Comparison of ENCODE assay signal across 13 cellular contexts in genomic region chr14:76950043-76951020, GRCh38.
DNase-seq lines count a peak whose midpoint lies in the region; ATAC-seq, FAIRE-seq and TF ChIP-seq lines count a peak whose summit lies in the region.
"Had no signal": no experiment of that assay in that cellular context is flagged by ENCODE, and none has a peak within 500 bp of the region (broad histone marks: within the 10 kb centered on the region; RNA-seq: fewer than 3 reads in every experiment).

No MANE protein-coding gene starts in this region.

- H3K9me3 ChIP-seq in breast epithelium, result no peaks in the 10 kb centered on the region
- no peaks in the 10 kb centered on the region for H3K9me3 ChIP-seq in mesenchymal stem cell (ENCODE audit: control insufficient read depth, low read length)
- H3K9me3 ChIP-seq in upper lobe of left lung, result no peaks in the 10 kb centered on the region

- no peak overlapping the region for H3K4me2 ChIP-seq in mesenchymal stem cell (ENCODE audit: low read length, poor library complexity, severe bottlenecking)

- no peak overlapping the region for H3K4me3 ChIP-seq in breast epithelium
- H3K4me3 ChIP-seq in mesenchymal stem cell (ENCODE audit: insufficient read depth in 1 of 2, low read depth in 1 of 2, low read length in 2 of 2), result no peak overlapping the region
- no peak overlapping the region for H3K4me3 ChIP-seq in upper lobe of left lung

- ATAC-seq in upper lobe of left lung (ENCODE audit: low FRiP score in 2 of 2), result no peak
- no peak for ATAC-seq in stimulated activated naive CD8-positive, alpha-beta T cell treated with anti-CD3 and anti-CD28 coated beads, Interleukin-15, Interleukin-2, amounts not matched to agents 100 U/mL and 50 U/mL, for 24 hours

- no peaks in the 10 kb centered on the region for H3K9me3 Mint-ChIP-seq in MCF 10A (ENCODE audit: unreplicated experiment)
- H3K9me3 Mint-ChIP-seq: central memory CD8-positive, alpha-beta T cell; immature natural killer cell had no signal

- H3K9ac ChIP-seq in mesenchymal stem cell (ENCODE audit: low read length), result no peak overlapping the region

- TF ChIP-seq CTCF in breast epithelium (IDR thresholded peaks at IDR 0.05), result no peak
- TF ChIP-seq CTCF in MCF 10A (IDR thresholded peaks at IDR 0.05; ENCODE audit: unreplicated experiment), result no peak
- peak in 1 of 6 experiments; percentile 4 for TF ChIP-seq CTCF in upper lobe of left lung (IDR thresholded peaks at IDR 0.05)

- H3K27ac Mint-ChIP-seq in MCF 10A (ENCODE audit: low read depth, unreplicated experiment), result no peak overlapping the region

- peak overlapping the region; percentile 91 for H2BK15ac ChIP-seq in mesenchymal stem cell (ENCODE audit: low read depth, poor library complexity, severe bottlenecking)

- no TSS peak for BruUV-seq in MCF 10A (replicated peaks; lab: Mats Ljungman, UMichigan)

- peak overlapping the region in 1 of 2 experiments; percentile 48 for H3K23ac ChIP-seq in mesenchymal stem cell (ENCODE audit: low read length in 2 of 2)

- H3K18ac ChIP-seq in mesenchymal stem cell (ENCODE audit: low read depth in 1 of 2, low read length in 2 of 2), result peak overlapping the region; percentile 63 to 99

- H2BK120ac ChIP-seq in mesenchymal stem cell (ENCODE audit: low read depth, low read length), result peak overlapping the region; percentile 44

- peak overlapping the region; percentile 84 to 93 for H3K4ac ChIP-seq in mesenchymal stem cell (ENCODE audit: low read depth in 1 of 2, low read length in 2 of 2)

- H4K8ac ChIP-seq in mesenchymal stem cell (ENCODE audit: low read length), result peak overlapping the region; percentile 86

- H3K27ac ChIP-seq in breast epithelium (peak overlapping the region; percentile 75 to 79), mesenchymal stem cell (ENCODE audit: low read length, poor library complexity, severe bottlenecking) (peak overlapping the region; percentile 73), upper lobe of left lung (peak overlapping the region; percentile 40 to 75 (median 62))

- no peaks in the 10 kb centered on the region for H3K27me3 Mint-ChIP-seq in MCF 10A (ENCODE audit: insufficient read depth, unreplicated experiment)
- H3K27me3 Mint-ChIP-seq: central memory CD8-positive, alpha-beta T cell had no signal

- WGBS in mesenchymal stem cell, result 78% methylated on average over 14 of the region's 14 CpGs
- 58 to 60% methylated on average over 11 to 14 of the region's 14 CpGs for WGBS in upper lobe of left lung, 2 donors

- peaks cover 45% of the 10 kb centered on the region for H3K4me1 Mint-ChIP-seq in MCF 10A (ENCODE audit: insufficient read depth, unreplicated experiment)

- TF ChIP-seq POLR2A in breast epithelium (IDR thresholded peaks at IDR 0.05) (no peak), upper lobe of left lung (IDR thresholded peaks at IDR 0.05) (no peak)

- peak overlapping the region; percentile 77 for H4K91ac ChIP-seq in mesenchymal stem cell (ENCODE audit: low read length)

- POLR2A ChIA-PET in MCF 10A (lab: Yijun Ruan, JAX), result interaction anchor here (3.9 kb wide), 1 partner anchor 31 kb away, joined by 35 read pairs; no protein-coding TSS in a partner anchor

- no peak for FAIRE-seq in frontal cortex (lab: Jason Lieb, UNC)
- FAIRE-seq: GM18507 had no signal

- H2AFZ ChIP-seq in mesenchymal stem cell (ENCODE audit: low read depth, low read length), result no peak overlapping the region

- peak overlapping the region; percentile 63 for H2BK5ac ChIP-seq in mesenchymal stem cell (ENCODE audit: low read depth, low read length, poor library complexity, severe bottlenecking)

- no peak for TF ChIP-seq EP300 in upper lobe of left lung (IDR thresholded peaks at IDR 0.05)

- H3K36me3 Mint-ChIP-seq in MCF 10A (ENCODE audit: insufficient read depth, unreplicated experiment), result no peaks in the 10 kb centered on the region
- H3K36me3 Mint-ChIP-seq: immature natural killer cell had no signal

- peak overlapping the region; percentile 98 to 100 for H2BK12ac ChIP-seq in mesenchymal stem cell (ENCODE audit: low read length in 2 of 2)

- no peaks in the 10 kb centered on the region for H3K27me3 ChIP-seq in breast epithelium
- H3K27me3 ChIP-seq in mesenchymal stem cell (ENCODE audit: control insufficient read depth in 1 of 2, insufficient read depth in 1 of 2, low read length in 2 of 2), result no peaks in the 10 kb centered on the region
- no peaks in the 10 kb centered on the region for H3K27me3 ChIP-seq in upper lobe of left lung

- no peak for DNase-seq in breast epithelium (ENCODE audit: low spot score in 2 of 2)
- no peak for DNase-seq in MCF 10A (ENCODE audit: unreplicated experiment)
- DNase-seq in astrocyte of the hippocampus (ENCODE audit: low read depth, low spot score), result peak; percentile 86
- peak; percentile 48 for DNase-seq in mesenchymal stem cell
- DNase-seq in upper lobe of left lung, result no peak
- no peak for DNase-seq in NCI-H510A (lab: John Stamatoyannopoulos, UW)
- DNase-seq in stimulated activated naive CD8-positive, alpha-beta T cell treated with anti-CD3 and anti-CD28 coated beads, Interleukin-15, Interleukin-2, amounts not matched to agents 100 U/mL and 50 U/mL, for 24 hours, result no peak
- no peak for DNase-seq in frontal cortex (ENCODE audit: low spot score in 2 of 2)
- DNase-seq: activated CD4-positive, alpha-beta T cell treated with anti-CD3 and anti-CD28 coated beads for 48 hours; immature natural killer cell; NCI-H748 treated with DMSO at 0.1 percent for 48 hours had no signal

- H3K14ac ChIP-seq in mesenchymal stem cell (ENCODE audit: low read length in 2 of 2), result peak overlapping the region in 1 of 2 experiments; percentile 91

- intact Hi-C loops in breast epithelium (cut with DNase I; ENCODE audit: low total_unique reads) (no loop called here), MCF 10A (cut with micrococcal nuclease) (no loop called here)

- peaks cover 2% of the 10 kb centered on the region for H3K79me1 ChIP-seq in mesenchymal stem cell (replicated peaks; ENCODE audit: low read length, poor library complexity, severe bottlenecking)

- H3K4me3 Mint-ChIP-seq in MCF 10A (ENCODE audit: unreplicated experiment), result no peak overlapping the region
- H3K4me3 Mint-ChIP-seq: central memory CD8-positive, alpha-beta T cell had no signal

- H3K36me3 ChIP-seq in breast epithelium (no peaks in the 10 kb centered on the region), mesenchymal stem cell (ENCODE audit: control insufficient read depth in 1 of 2, insufficient read depth in 2 of 2, low read depth in 1 of 2, low read length in 2 of 2) (no peaks in the 10 kb centered on the region), upper lobe of left lung (no peaks in the 10 kb centered on the region)

- CTCF ChIA-PET in MCF 10A (lab: Yijun Ruan, JAX), result interaction anchor here (0.6 to 1.7 kb wide), 4 partner anchors 9 to 92 kb away, joined by 3 to 6 read pairs (median 4); no protein-coding TSS in a partner anchor

- H2AK5ac ChIP-seq in mesenchymal stem cell (ENCODE audit: low read length, severe bottlenecking), result peak overlapping the region; percentile 73

- H3K4me1 ChIP-seq in breast epithelium (peaks cover 10 to 35% of the 10 kb centered on the region in 2 donors), mesenchymal stem cell (ENCODE audit: control insufficient read depth, insufficient read depth, low read depth, low read length) (peaks cover 45% of the 10 kb centered on the region), upper lobe of left lung (peaks cover 61 to 68% (median 62%) of the 10 kb centered on the region in 4 donors)

Comparison
In these comparisons a context has a peak if more than half of its experiments do, and no peak if none do; other contexts are left out.
1. DNase-seq: peak in astrocyte of the hippocampus (single experiment) and mesenchymal stem cell (single experiment); none in breast epithelium (0 of 2), MCF 10A (single experiment), upper lobe of left lung (0 of 2), NCI-H510A (single experiment), stimulated activated naive CD8-positive, alpha-beta T cell treated with anti-CD3 and anti-CD28 coated beads, Interleukin-15, Interleukin-2, amounts not matched to agents 100 U/mL and 50 U/mL, for 24 hours (single experiment) and frontal cortex (0 of 2).
2. Peak in every context shown above with its lines, with median percentiles within 50 percentile points of each other: H3K27ac ChIP-seq.